12 cellular contexts compared by ENCODE assay signal in genomic region chr11:126310992-126311310, GRCh38. TPM values are rescaled to one million over a fixed set of nuclear protein-coding genes. Genes with fewer than 3 reads are reported as not detected.
A peak's percentile ranks its signal among the peaks of the same experiment; 100 is the strongest.
DNase-seq lines count a peak whose midpoint lies in the region; TF ChIP-seq lines count a peak whose summit lies in the region.
"Had no signal": no experiment of that assay in that cellular context is flagged by ENCODE, and none has a peak within 500 bp of the region (broad histone marks: within the 10 kb centered on the region; RNA-seq: fewer than 3 reads in every experiment).

No MANE protein-coding gene starts in this region.

- TF ChIP-seq CTCF in AG10803 (conservative IDR thresholded peaks at IDR 0.05; ENCODE audit: low read length) (no peak), Loucy (conservative IDR thresholded peaks at IDR 0.05; ENCODE audit: low read length) (no peak), brain (conservative IDR thresholded peaks at IDR 0.05) (no peak), neural crest cell (conservative IDR thresholded peaks at IDR 0.05) (no peak), testis (IDR thresholded peaks at IDR 0.05) (no peak), progenitor cell of endocrine pancreas (IDR thresholded peaks at IDR 0.05; ENCODE audit: unreplicated experiment) (no peak)

- H2AFZ ChIP-seq in Loucy (ENCODE audit: low read length) = no peak overlapping the region

- H3K4me1 Mint-ChIP-seq in brain = peaks cover 42% of the 10 kb centered on the region
- peaks cover 32% of the 10 kb centered on the region for H3K4me1 Mint-ChIP-seq in neural crest cell
- H3K4me1 Mint-ChIP-seq in progenitor cell of endocrine pancreas (ENCODE audit: low read depth) = peaks cover 5% of the 10 kb centered on the region

- H3K27me3 Mint-ChIP-seq in brain (no peaks in the 10 kb centered on the region), neural crest cell (ENCODE audit: low read depth) (no peaks in the 10 kb centered on the region), progenitor cell of endocrine pancreas (no peaks in the 10 kb centered on the region)

- DNase-seq in AG10803 (ENCODE audit: low read depth) (peak; percentile 25), neural crest cell (ENCODE audit: low read depth, low spot score) (no peak), testis (no peak), progenitor cell of endocrine pancreas (ENCODE audit: low spot score, unreplicated experiment) (no peak), DMS79 (lab: John Stamatoyannopoulos, UW) (no peak), T-helper 2 cell (no peak)
- DNase-seq: NCI-H187 treated with DMSO at 0.1 percent for 48 hours had no signal

- no peak for TF ChIP-seq POLR2A in testis (IDR thresholded peaks at IDR 0.05)

- WGBS in testis, 2 donors = 55 to 72% methylated on average over 6 of the region's 6 CpGs

- H3K36me3 Mint-ChIP-seq in brain = peaks cover 35% of the 10 kb centered on the region
- H3K36me3 Mint-ChIP-seq in neural crest cell (ENCODE audit: low read depth) = peaks cover 10% of the 10 kb centered on the region
- peaks cover 1% of the 10 kb centered on the region for H3K36me3 Mint-ChIP-seq in progenitor cell of endocrine pancreas (ENCODE audit: insufficient read depth)

- H4K20me1 ChIP-seq in Loucy (ENCODE audit: insufficient read depth, low read length, poor library complexity, severe bottlenecking) = no peaks in the 10 kb centered on the region

- peak overlapping the region in 1 of 5 experiments; percentile 45 for H3K4me3 Mint-ChIP-seq in brain
- H3K4me3 Mint-ChIP-seq in neural crest cell = peak overlapping the region; percentile 79
- H3K4me3 Mint-ChIP-seq in progenitor cell of endocrine pancreas (ENCODE audit: low read depth) = no peak overlapping the region
- H3K4me3 Mint-ChIP-seq: HFFc6 had no signal

- peak overlapping the region; percentile 28 for H3K9ac ChIP-seq in Loucy (ENCODE audit: low read depth, low read length, poor library complexity, severe bottlenecking)

- H3K79me2 ChIP-seq in Loucy (ENCODE audit: insufficient read depth, low read length) = peaks cover 46% of the 10 kb centered on the region

- peak overlapping the region in 3 of 5 experiments; percentile 27 to 74 (median 38) for H3K27ac Mint-ChIP-seq in brain
- no peak overlapping the region for H3K27ac Mint-ChIP-seq in neural crest cell (ENCODE audit: unreplicated experiment)
- H3K27ac Mint-ChIP-seq in progenitor cell of endocrine pancreas = no peak overlapping the region
- H3K27ac Mint-ChIP-seq: HFFc6 had no signal

- no peaks in the 10 kb centered on the region for H3K9me2 ChIP-seq in Loucy (replicated peaks; ENCODE audit: low read depth, low read length)

- H3K9me3 ChIP-seq in Loucy (ENCODE audit: insufficient read depth, low read depth, low read length) (no peaks in the 10 kb centered on the region), testis (no peaks in the 10 kb centered on the region)
- H3K9me3 ChIP-seq: gastrocnemius medialis had no signal

- H3K36me3 ChIP-seq in Loucy (ENCODE audit: insufficient read depth, low read length) (peaks cover 3% of the 10 kb centered on the region), testis (ENCODE audit: low read depth, missing control alignments) (no peaks in the 10 kb centered on the region)

- H3F3A ChIP-seq in Loucy (ENCODE audit: low read depth) = no peaks in the 10 kb centered on the region

- H3K27ac ChIP-seq in testis = peak overlapping the region in 1 of 2 donors; percentile 11
- H3K27ac ChIP-seq: SJCRH30 had no signal

- H3K4me2 ChIP-seq in Loucy (ENCODE audit: low read depth, low read length, poor library complexity, severe bottlenecking) = peak overlapping the region; percentile 33

- no peak overlapping the region for H3K4me3 ChIP-seq in AG10803 (ENCODE audit: low read length)
- peak overlapping the region; percentile 26 for H3K4me3 ChIP-seq in Loucy (ENCODE audit: low read length, poor library complexity, severe bottlenecking)
- H3K4me3 ChIP-seq in testis = no peak overlapping the region
- H3K4me3 ChIP-seq: gastrocnemius medialis, SJCRH30 had no signal

- H3K27me3 ChIP-seq in Loucy (ENCODE audit: insufficient read depth, low read length, poor library complexity, severe bottlenecking) (no peaks in the 10 kb centered on the region), testis (no peaks in the 10 kb centered on the region)
- H3K27me3 ChIP-seq: gastrocnemius medialis, SJCRH30 had no signal

- H3K9me3 Mint-ChIP-seq in brain (peaks cover 0 to 5% (median 2%) of the 10 kb centered on the region in 5 experiments), neural crest cell (no peaks in the 10 kb centered on the region), progenitor cell of endocrine pancreas (ENCODE audit: low read depth) (no peaks in the 10 kb centered on the region)
- H3K9me3 Mint-ChIP-seq: HFFc6 had no signal

- H3K4me1 ChIP-seq in Loucy (ENCODE audit: insufficient read depth, low read length, poor library complexity, severe bottlenecking) (peaks cover 39% of the 10 kb centered on the region), testis (peaks cover 10% of the 10 kb centered on the region)

- intact Hi-C loops in testis (cut with DNase I; ENCODE audit: low total_unique reads) = loop anchor here (10.0 kb wide), 1 partner anchor 124 kb away; no protein-coding TSS in a partner anchor

RNA-seq across cellular contexts. Expression of gene DCPS, which starts 7.1 kb away (rescaled TPM):
- polyA plus RNA-seq in brain (ENCODE audit: insufficient read depth, low read depth, low replicate concordance) = 30.1 TPM
- total RNA-seq in neural crest cell = 22.9 and 23.3 TPM in 2 replicates
- 10 to 100 TPM; 16.9 to 20.9 TPM for total RNA-seq in testis
- polyA plus RNA-seq in testis (ENCODE audit: insufficient read depth, low read depth, low replicate concordance) = 16.8 TPM
- total RNA-seq in progenitor cell of endocrine pancreas = 14.1 and 17.9 TPM in 2 replicates

RNA-seq across cellular contexts. Expression of gene TIRAP, which starts 28.1 kb away (rescaled TPM):
- polyA plus RNA-seq in brain (ENCODE audit: insufficient read depth, low read depth, low replicate concordance) (9.3 TPM), testis (ENCODE audit: insufficient read depth, low read depth, low replicate concordance) (3.6 TPM)
- total RNA-seq in neural crest cell (9.7 and 10.6 TPM in 2 replicates), testis (1 to 10 TPM; 5.7 to 5.9 TPM), progenitor cell of endocrine pancreas (12.8 and 14.3 TPM in 2 replicates)

RNA-seq across cellular contexts. Expression of gene FOXRED1, which starts 42.0 kb away (rescaled TPM):
- polyA plus RNA-seq in brain (ENCODE audit: insufficient read depth, low read depth, low replicate concordance) (53.2 TPM), testis (ENCODE audit: insufficient read depth, low read depth, low replicate concordance) (31.6 TPM)
- total RNA-seq in neural crest cell (54.3 and 55.0 TPM in 2 replicates), testis (10 to 100 TPM; 40.3 to 49.4 TPM), progenitor cell of endocrine pancreas (63.8 and 64.7 TPM in 2 replicates)

RNA-seq across cellular contexts. Expression of gene SRPRA, which starts 42.3 kb away (rescaled TPM):
- polyA plus RNA-seq in brain (ENCODE audit: insufficient read depth, low read depth, low replicate concordance) = 111 TPM
- total RNA-seq in neural crest cell = 70.2 and 74.6 TPM in 2 replicates
- 100 to 1,000 TPM; 105 to 122 TPM for total RNA-seq in testis
- polyA plus RNA-seq in testis (ENCODE audit: insufficient read depth, low read depth, low replicate concordance) = 88.4 TPM
- 79.2 and 80.9 TPM in 2 replicates for total RNA-seq in progenitor cell of endocrine pancreas

RNA-seq across cellular contexts. Expression of gene ST3GAL4, which starts 44.5 kb away (rescaled TPM):
- polyA plus RNA-seq in brain (ENCODE audit: insufficient read depth, low read depth, low replicate concordance) (43.9 TPM), testis (ENCODE audit: insufficient read depth, low read depth, low replicate concordance) (102 TPM)
- total RNA-seq in neural crest cell (22.4 and 23.1 TPM in 2 replicates), testis (100 to 1,000 TPM; 212 to 221 TPM), progenitor cell of endocrine pancreas (7.8 and 8.8 TPM in 2 replicates)

Comparison
In these comparisons a context has a peak if more than half of its experiments do, and no peak if none do; other contexts are left out.
1. H3K27ac Mint-ChIP-seq: peak in brain (3 of 5); none in neural crest cell (single experiment) and progenitor cell of endocrine pancreas (single experiment).